8 cellular contexts compared by ENCODE assay signal in the genomic region with DNA sequence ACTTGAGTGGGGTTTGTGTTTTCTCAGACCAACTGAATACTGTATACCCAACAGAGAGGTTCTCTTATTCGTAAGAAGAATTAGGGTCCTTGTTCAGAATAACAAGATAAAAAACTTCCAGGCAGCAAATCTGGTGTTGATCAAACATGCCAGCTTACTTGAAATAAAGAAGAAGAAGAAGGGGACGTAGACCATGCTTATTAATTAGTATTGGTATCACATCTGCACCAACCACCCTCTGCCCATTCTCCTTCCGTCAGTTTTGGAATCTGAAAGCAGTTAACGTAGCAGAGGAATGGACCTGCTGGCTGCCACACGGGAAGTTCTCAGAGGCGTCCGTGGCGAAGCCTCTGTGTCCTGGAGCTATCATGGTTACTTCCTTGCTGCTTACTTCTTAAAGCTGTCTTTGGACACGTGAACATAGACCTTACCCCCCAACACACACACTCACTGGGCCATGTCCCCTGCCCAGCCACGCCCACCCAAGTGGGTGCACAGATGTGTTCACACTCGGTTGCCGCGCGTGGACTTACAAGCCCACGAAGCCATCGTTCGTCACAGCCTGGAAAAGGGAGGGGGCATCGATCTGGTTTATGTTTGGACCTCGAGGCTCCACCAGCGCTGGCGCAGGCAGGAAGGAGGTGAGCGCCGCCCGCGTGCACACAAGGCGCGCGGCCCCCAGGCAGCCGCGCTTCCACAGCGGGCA. TPM values are rescaled to one million over a fixed set of nuclear protein-coding genes. Genes with fewer than 3 reads are reported as not detected.
DNase-seq lines count a peak whose midpoint lies in the region; ATAC-seq and TF ChIP-seq lines count a peak whose summit lies in the region.

No MANE protein-coding gene starts in this region.

- no TSS peak for BruUV-seq in PC-9 (replicated peaks; lab: Mats Ljungman, UMichigan)

- no peaks in the 10 kb centered on the region for H3K9me2 ChIP-seq in PC-9 (ENCODE audit: insufficient read depth)

- TF ChIP-seq CTCF in PC-9 (conservative IDR thresholded peaks at IDR 0.05) = no peak

- peak overlapping the region; percentile 14; the same call in 1 of the 2 replicates for H3K4me3 ChIP-seq in iPS DF 6.9 (ENCODE audit: low read length)
- H3K4me3 ChIP-seq in stomach smooth muscle (ENCODE audit: low read length in 2 of 2) = peak overlapping the region; percentile 48 to 72
- H3K4me3 ChIP-seq in PC-9 = no peak overlapping the region

- ATAC-seq in T-cell (replicated peaks in 1 of 4) = peak in 1 of 4 experiments; percentile 7
- no peak for ATAC-seq in HG02588 (IDR thresholded peaks at IDR 0.05; ENCODE audit: unreplicated experiment)

- no peaks in the 10 kb centered on the region for H4K20me1 ChIP-seq in PC-9 (ENCODE audit: insufficient read depth)

- peaks cover 88% of the 10 kb centered on the region for H3K27me3 Mint-ChIP-seq in T-helper 1 cell treated with Interleukin-12 subunit alpha and Interleukin-12 subunit beta and Interleukin-4 antibody, amounts not matched to agents 30 μg/mL and 1 μg/mL, for 36 hours (ENCODE audit: low read depth)
- H3K27me3 Mint-ChIP-seq in T-cell = peaks cover 32 to 51% of the 10 kb centered on the region in 2 donors

- H3K9me3 ChIP-seq in iPS DF 6.9 (ENCODE audit: control insufficient read depth, insufficient read depth, low read length) (no peaks in the 10 kb centered on the region), stomach smooth muscle (ENCODE audit: control insufficient read depth in 2 of 2, low read length in 2 of 2) (no peaks in the 10 kb centered on the region), PC-9 (ENCODE audit: insufficient read depth, low read depth) (no peaks in the 10 kb centered on the region)

- H3K4me2 ChIP-seq in PC-9 = no peak overlapping the region

- H3K36me3 Mint-ChIP-seq in T-helper 1 cell treated with Interleukin-12 subunit alpha and Interleukin-12 subunit beta and Interleukin-4 antibody, amounts not matched to agents 30 μg/mL and 1 μg/mL, for 36 hours (ENCODE audit: low read depth) = peaks cover 2% of the 10 kb centered on the region
- no peaks in the 10 kb centered on the region for H3K36me3 Mint-ChIP-seq in T-cell

- H2AFZ ChIP-seq in PC-9 = no peak overlapping the region

- CTCF ChIA-PET in T-cell (lab: Charles Lee) = no interaction called here
- CTCF ChIA-PET in PC-9 (lab: Charles Lee) = no interaction called here

- no peaks in the 10 kb centered on the region for H3F3A ChIP-seq in PC-9 (ENCODE audit: insufficient read depth, low read depth)

- peaks cover 20% of the 10 kb centered on the region for H3K4me1 Mint-ChIP-seq in T-helper 1 cell treated with Interleukin-12 subunit alpha and Interleukin-12 subunit beta and Interleukin-4 antibody, amounts not matched to agents 30 μg/mL and 1 μg/mL, for 36 hours (ENCODE audit: low read depth)
- H3K4me1 Mint-ChIP-seq in T-cell = peaks cover 34 to 43% (median 38%) of the 10 kb centered on the region in 3 donors

- H3K27me3 ChIP-seq in iPS DF 6.9 (ENCODE audit: control insufficient read depth, insufficient read depth, low read length) (peaks cover 38% of the 10 kb centered on the region), stomach smooth muscle (ENCODE audit: control insufficient read depth in 1 of 2, insufficient read depth in 2 of 2, low read length in 2 of 2) (peaks cover 50 to 81% of the 10 kb centered on the region in 2 donors), PC-9 (ENCODE audit: insufficient read depth, low read depth) (peaks cover 44% of the 10 kb centered on the region)

- H3K4me1 ChIP-seq in iPS DF 6.9 (ENCODE audit: control insufficient read depth, insufficient read depth, low read length) (peaks cover 14% of the 10 kb centered on the region), stomach smooth muscle (ENCODE audit: control insufficient read depth, insufficient read depth, low read length) (peaks cover 43% of the 10 kb centered on the region), PC-9 (replicated peaks; ENCODE audit: insufficient read depth) (no peaks in the 10 kb centered on the region)

- H3K9me3 Mint-ChIP-seq in T-helper 1 cell treated with Interleukin-12 subunit alpha and Interleukin-12 subunit beta and Interleukin-4 antibody, amounts not matched to agents 30 μg/mL and 1 μg/mL, for 36 hours = no peaks in the 10 kb centered on the region
- H3K9me3 Mint-ChIP-seq in T-cell = no peaks in the 10 kb centered on the region

- peak overlapping the region; percentile 32 for H3K4me3 Mint-ChIP-seq in T-helper 1 cell treated with Interleukin-12 subunit alpha and Interleukin-12 subunit beta and Interleukin-4 antibody, amounts not matched to agents 30 μg/mL and 1 μg/mL, for 36 hours
- peak overlapping the region; percentile 60 to 97 (median 70) for H3K4me3 Mint-ChIP-seq in T-cell

- no peak for DNase-seq in T-helper 1 cell
- no peak for DNase-seq in T-cell
- DNase-seq in iPS DF 6.9 (ENCODE audit: low read depth, low spot score) = no peak
- DNase-seq in anterior cingulate cortex (lab: John Stamatoyannopoulos, UW) = no peak
- DNase-seq in PC-9 = no peak

- POLR2A ChIA-PET in T-cell (lab: Charles Lee) (interaction anchor here in 1 of 2 donors (0.5 kb wide), 1 partner anchor 60 kb away, joined by 4 read pairs; no protein-coding TSS in a partner anchor), PC-9 (lab: Charles Lee; ENCODE audit: unreplicated experiment) (no interaction called here)

- H3K27ac ChIP-seq in iPS DF 6.9 (ENCODE audit: low read length) (no peak overlapping the region), stomach smooth muscle (ENCODE audit: low read length) (no peak overlapping the region), PC-9 (no peak overlapping the region)

- H3K36me3 ChIP-seq in iPS DF 6.9 (ENCODE audit: control insufficient read depth, insufficient read depth, low read length) = no peaks in the 10 kb centered on the region
- no peaks in the 10 kb centered on the region for H3K36me3 ChIP-seq in stomach smooth muscle (ENCODE audit: control insufficient read depth in 2 of 2, insufficient read depth in 2 of 2, low read length in 2 of 2)
- no peaks in the 10 kb centered on the region for H3K36me3 ChIP-seq in PC-9 (ENCODE audit: low read depth)

- intact Hi-C loops in PC-9 (cut with micrococcal nuclease; ENCODE audit: unreplicated experiment) = loop anchor here (5.0 kb wide), 1 partner anchor 463 kb away; no protein-coding TSS in a partner anchor

- H3K9ac ChIP-seq in stomach smooth muscle (ENCODE audit: low read length in 2 of 2) = peak overlapping the region in 1 of 2 donors; percentile 13

- H3K27ac Mint-ChIP-seq in T-helper 1 cell treated with Interleukin-12 subunit alpha and Interleukin-12 subunit beta and Interleukin-4 antibody, amounts not matched to agents 30 μg/mL and 1 μg/mL, for 36 hours = no peak overlapping the region
- H3K27ac Mint-ChIP-seq in T-cell = no peak overlapping the region

- WGBS in iPS DF 6.9 (ENCODE audit: insufficient coverage, insufficient read length) = no CpG with 5 or more reads among the region's 31 CpGs

- no peaks in the 10 kb centered on the region for H3K79me2 ChIP-seq in PC-9 (ENCODE audit: low read depth)

RNA-seq across cellular contexts. Expression of a gene that starts 4.1 kb away (rescaled TPM):
- 1 to 10 TPM; 3.3 to 8.6 (median 4.7) TPM for total RNA-seq in T-cell
- not detected in 2 replicates for total RNA-seq in PC-9 (2021)

RNA-seq across cellular contexts. Expression of a gene that starts 11.6 kb away (rescaled TPM):
- total RNA-seq in T-cell (10 to 100 TPM; 34.1 to 39.8 (median 38.0) TPM), PC-9 (2021) (13.6 and 14.3 TPM in 2 replicates)
